ENCODE assay signal across 8 cellular contexts in the genomic region with DNA sequence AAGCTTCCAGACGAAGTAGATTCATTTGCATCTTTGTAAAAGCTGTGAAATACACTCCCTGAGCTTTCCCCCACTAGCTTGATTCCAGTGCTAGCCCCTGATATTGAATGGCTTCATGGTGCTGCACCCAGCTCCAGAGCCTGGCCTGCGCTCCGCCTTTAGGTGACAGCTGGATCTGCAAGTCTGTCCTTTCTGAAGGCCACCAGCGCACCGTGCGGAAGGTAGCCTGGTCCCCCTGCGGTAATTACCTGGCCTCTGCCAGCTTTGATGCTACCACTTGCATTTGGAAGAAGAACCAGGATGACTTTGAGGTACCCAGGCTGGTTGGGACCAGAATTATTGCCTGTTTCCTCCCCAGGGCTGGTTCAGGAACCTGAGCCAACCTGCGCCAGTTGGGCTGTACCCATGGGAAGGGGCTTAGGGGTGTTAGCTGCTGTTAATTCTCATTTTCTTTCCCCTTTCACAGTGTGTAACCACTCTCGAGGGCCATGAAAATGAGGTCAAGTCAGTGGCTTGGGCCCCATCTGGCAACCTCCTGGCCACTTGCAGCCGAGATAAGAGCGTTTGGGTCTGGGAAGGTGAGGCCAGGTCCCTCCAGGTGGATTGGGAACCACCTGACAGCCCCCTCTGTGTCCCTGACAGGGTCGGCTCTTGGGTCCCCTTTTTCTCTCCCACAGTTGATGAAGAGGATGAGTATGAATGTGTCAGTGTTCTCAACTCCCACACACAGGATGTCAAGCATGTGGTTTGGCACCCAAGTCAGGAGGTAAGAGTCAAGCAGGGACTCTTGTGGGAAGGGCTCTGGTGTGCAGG. TPM values are rescaled to one million over a fixed set of nuclear protein-coding genes. Genes with fewer than 3 reads are reported as not detected.
DNase-seq lines count a peak whose midpoint lies in the region; ATAC-seq, FAIRE-seq and TF ChIP-seq lines count a peak whose summit lies in the region.

No MANE protein-coding gene starts in this region.

- H3K4me1 Mint-ChIP-seq in T-helper 17 cell: peaks cover 32% of the 10 kb centered on the region

- DNase-seq in D341Med (ENCODE audit: low spot score) (peak; percentile 72), HuH-7.5 (ENCODE audit: low spot score) (peak; percentile 64), T-helper 17 cell (peak in 2 of 3 donors; percentile 30 to 32), bronchial epithelial cell (ENCODE audit: low read depth) (no peak), transverse colon (peak; percentile 49)

- ATAC-seq in T-helper 17 cell (no peak), GM21390 (IDR thresholded peaks at IDR 0.05; ENCODE audit: unreplicated experiment) (no peak), HG02840 (IDR thresholded peaks at IDR 0.05; ENCODE audit: low FRiP score, unreplicated experiment) (no peak)

- TF ChIP-seq POLR2A in transverse colon (IDR thresholded peaks at IDR 0.05): no peak

- peak overlapping the region in 2 of 4 donors; percentile 91 to 93 for H3K27ac ChIP-seq in transverse colon

- no peak for TF ChIP-seq EP300 in transverse colon (IDR thresholded peaks at IDR 0.05; ENCODE audit: low read depth)

- intact Hi-C loops in transverse colon (cut with DNase I; ENCODE audit: low total_unique reads): no loop called here

- H3K4me1 ChIP-seq in mucosa of stomach (ENCODE audit: control insufficient read depth, insufficient read depth, low read length): peaks cover 23% of the 10 kb centered on the region
- H3K4me1 ChIP-seq in transverse colon: peaks cover 26 to 38% (median 27%) of the 10 kb centered on the region in 4 donors

- no peak for FAIRE-seq in bronchial epithelial cell (lab: Jason Lieb, UNC)

- WGBS in transverse colon (ENCODE audit: low coverage in 1 of 2), 2 donors: 20 to 70% methylated on average over 1 to 12 of the region's 12 CpGs

- peak overlapping the region; percentile 98 for H3K4me3 ChIP-seq in bronchial epithelial cell (ENCODE audit: low read depth, low read length)
- H3K4me3 ChIP-seq in mucosa of stomach (ENCODE audit: low read length): no peak overlapping the region
- H3K4me3 ChIP-seq in transverse colon: peak overlapping the region in 3 of 4 donors; percentile 72 to 97 (median 82)

- peak overlapping the region; percentile 97 for H3K4me3 Mint-ChIP-seq in T-helper 17 cell

- H3K9me3 ChIP-seq in T-helper 17 cell (ENCODE audit: control insufficient read depth, low read length, poor library complexity, severe bottlenecking) (no peaks in the 10 kb centered on the region), mucosa of stomach (ENCODE audit: control insufficient read depth, low read length) (no peaks in the 10 kb centered on the region), transverse colon (no peaks in the 10 kb centered on the region)

- no peaks in the 10 kb centered on the region for H3K27me3 Mint-ChIP-seq in T-helper 17 cell

- TF ChIP-seq CTCF in bronchial epithelial cell (IDR thresholded peaks at IDR 0.05; ENCODE audit: insufficient read depth, low read length, severe bottlenecking) (peak; percentile 50), transverse colon (IDR thresholded peaks at IDR 0.05) (peak in 3 of 5 experiments; percentile 32 to 47 (median 35))

- H3K36me3 ChIP-seq in bronchial epithelial cell (ENCODE audit: control insufficient read depth, insufficient read depth, low read length) (peaks cover 25% of the 10 kb centered on the region), mucosa of stomach (ENCODE audit: control insufficient read depth, insufficient read depth, low read length) (peaks cover 8% of the 10 kb centered on the region), transverse colon (peaks cover 0 to 36% (median 12%) of the 10 kb centered on the region in 4 donors)

- H3K9ac ChIP-seq in mucosa of stomach (ENCODE audit: low read length): peak overlapping the region; percentile 78

- peak overlapping the region; percentile 93 for H3K27ac Mint-ChIP-seq in T-helper 17 cell

- no peaks in the 10 kb centered on the region for H3K27me3 ChIP-seq in bronchial epithelial cell (ENCODE audit: control insufficient read depth, insufficient read depth, low read length)
- H3K27me3 ChIP-seq in mucosa of stomach (ENCODE audit: control insufficient read depth, insufficient read depth, low read length): no peaks in the 10 kb centered on the region
- H3K27me3 ChIP-seq in transverse colon: no peaks in the 10 kb centered on the region

- H3K36me3 Mint-ChIP-seq in T-helper 17 cell (ENCODE audit: low read depth): peaks cover 5% of the 10 kb centered on the region

- in situ Hi-C loops in transverse colon (cut with MboI; ENCODE audit: low pct_ligation_motif_present in 1 of 4, low pct_unique_long_range_greater_than_20kb in 1 of 4, low sequenced_read_pairs in 3 of 4): loop anchor here in 1 of 4 donors (25.0 kb wide), 1 partner anchor 255 kb away; no protein-coding TSS in a partner anchor

RNA-seq across cellular contexts. Expression of a gene that starts 1.3 kb away (rescaled TPM):
- total RNA-seq in T-helper 17 cell: 10 to 100 TPM; 60.0 to 61.5 TPM
- 58.0 and 94.0 TPM in 2 replicates for total RNA-seq in bronchial epithelial cell
- 100 to 1,000 TPM; 114 to 220 (median 143) TPM for total RNA-seq in transverse colon

RNA-seq across cellular contexts. Expression of a gene that starts 1.6 kb away (rescaled TPM):
- total RNA-seq in T-helper 17 cell: 10 to 100 TPM; 36.4 to 44.8 TPM
- total RNA-seq in bronchial epithelial cell: 12.1 and 17.3 TPM in 2 replicates
- 100 to 1,000 TPM in 1 of 4 donors, 10 to 100 TPM in 3; 18.5 to 131 (median 82.0) TPM for total RNA-seq in transverse colon

RNA-seq across cellular contexts. Expression of a gene that starts 38.0 kb away (rescaled TPM):
- total RNA-seq in T-helper 17 cell: 100 to 1,000 TPM; 189 to 224 TPM
- 32.6 and 35.8 TPM in 2 replicates for total RNA-seq in bronchial epithelial cell
- total RNA-seq in transverse colon: 100 to 1,000 TPM in 1 of 4 donors, 10 to 100 TPM in 3; 81.4 to 106 (median 86.8) TPM

RNA-seq across cellular contexts. Expression of a gene that starts 57.8 kb away (rescaled TPM):
- total RNA-seq in T-helper 17 cell (1 to 10 TPM; 6.6 to 9.9 TPM), bronchial epithelial cell (1.6 and 2.6 TPM in 2 replicates), transverse colon (1 to 10 TPM in 1 of 4 donors, under 1 TPM in 2, not detected in 1; 0.41 to 2.6 (median 0.95) TPM)

RNA-seq across cellular contexts. Expression of a gene that starts 58.7 kb away (rescaled TPM):
- total RNA-seq in T-helper 17 cell: 10 to 100 TPM; 59.2 to 72.6 TPM
- 73.2 and 93.7 TPM in 2 replicates for total RNA-seq in bronchial epithelial cell
- 100 to 1,000 TPM in 3 of 4 donors, 10 to 100 TPM in 1; 74.1 to 155 (median 139) TPM for total RNA-seq in transverse colon
